Comparison of ENCODE assay signal across 10 cellular contexts in genomic region chr3:148366743-148367410, GRCh38.
A peak's percentile ranks its signal among the peaks of the same experiment; 100 is the strongest.
DNase-seq lines count a peak whose midpoint lies in the region; ATAC-seq, FAIRE-seq and TF ChIP-seq lines count a peak whose summit lies in the region.
"Had no signal": no experiment of that assay in that cellular context is flagged by ENCODE, and none has a peak within 500 bp of the region (broad histone marks: within the 10 kb centered on the region; RNA-seq: fewer than 3 reads in every experiment).

No MANE protein-coding gene starts in this region.

- intact Hi-C loops in uterus (cut with DNase I; ENCODE audit: low total_unique reads), result no loop called here

- DNase-seq in DMS114 treated with DMSO at 0.1 percent for 48 hours (lab: John Stamatoyannopoulos, UW; ENCODE audit: unreplicated experiment) (peak; percentile 61), OCI-M1 (lab: John Stamatoyannopoulos, UW) (peak; percentile 28), frontal cortex (ENCODE audit: low spot score in 2 of 2) (peak in 1 of 2 donors; percentile 17), activated gamma-delta T cell (lab: John Stamatoyannopoulos, UW) (no peak), uterus (no peak), HuH-7.5 (ENCODE audit: low spot score) (no peak)

- FAIRE-seq in frontal cortex (lab: Jason Lieb, UNC), result peak; percentile 72
- FAIRE-seq: endothelial cell of umbilical vein had no signal

- H3K27me3 ChIP-seq in uterus, result no peaks in the 10 kb centered on the region

- H3K36me3 ChIP-seq in uterus, result no peaks in the 10 kb centered on the region
- H3K36me3 ChIP-seq: thoracic aorta had no signal

- H3K4me1 ChIP-seq in uterus, result no peaks in the 10 kb centered on the region

- ATAC-seq in HG02870 (IDR thresholded peaks at IDR 0.05; ENCODE audit: unreplicated experiment) (peak; percentile 61), GM19035 (IDR thresholded peaks at IDR 0.05; ENCODE audit: unreplicated experiment) (no peak)

- no peak overlapping the region for H3K4me3 ChIP-seq in uterus
- H3K4me3 ChIP-seq: thoracic aorta had no signal

- TF ChIP-seq CTCF in uterus (IDR thresholded peaks at IDR 0.05), result no peak

- H3K9me3 ChIP-seq in uterus, result no peaks in the 10 kb centered on the region
- H3K9me3 ChIP-seq: thoracic aorta had no signal

- no peak for TF ChIP-seq POLR2A in uterus (IDR thresholded peaks at IDR 0.05)

- H3K27ac ChIP-seq in uterus, result no peak overlapping the region
- H3K27ac ChIP-seq: thoracic aorta had no signal

Comparison
In these comparisons a context has a peak if more than half of its experiments do, and no peak if none do; other contexts are left out.
1. DNase-seq: peak in DMS114 treated with DMSO at 0.1 percent for 48 hours (single experiment) and OCI-M1 (single experiment); none in activated gamma-delta T cell (single experiment), uterus (0 of 2) and HuH-7.5 (single experiment).